8 cellular contexts compared by ENCODE assay signal in genomic region chr22:30668306-30668655, GRCh38. TPM values are rescaled to one million over a fixed set of nuclear protein-coding genes. Genes with fewer than 3 reads are reported as not detected.
A peak's percentile ranks its signal among the peaks of the same experiment; 100 is the strongest.
DNase-seq lines count a peak whose midpoint lies in the region; ATAC-seq and TF ChIP-seq lines count a peak whose summit lies in the region.

No MANE protein-coding gene starts in this region.

- CTCF ChIA-PET in Calu3 (lab: Charles Lee), result interaction anchor here (0.9 to 2.1 kb wide), 2 partner anchors 19 to 33 kb away, joined by 3 to 7 read pairs; no protein-coding TSS in a partner anchor

- H3K27ac ChIP-seq in Karpas-422 (ENCODE audit: low read length), result no peak overlapping the region
- H3K27ac ChIP-seq in dorsolateral prefrontal cortex, result peak overlapping the region in 40 of 59 donors; percentile 2 to 88 (median 52)

- no peaks in the 10 kb centered on the region for H3K9me3 ChIP-seq in Karpas-422 (ENCODE audit: low read length)

- peak overlapping the region; percentile 77 for H3K9ac ChIP-seq in Karpas-422 (ENCODE audit: low read length)

- no peaks in the 10 kb centered on the region for H3K27me3 ChIP-seq in Karpas-422 (ENCODE audit: low read length)
- no peaks in the 10 kb centered on the region for H3K27me3 ChIP-seq in dorsolateral prefrontal cortex

- no peaks in the 10 kb centered on the region for H4K20me1 ChIP-seq in Karpas-422 (ENCODE audit: insufficient read depth, low read depth, low read length)

- intact Hi-C loops in Calu3 (cut with micrococcal nuclease; ENCODE audit: unreplicated experiment) (no loop called here), dorsolateral prefrontal cortex (cut with DNase I) (no loop called here)

- H3K4me1 ChIP-seq in Karpas-422 (ENCODE audit: low read length), result peaks cover 19% of the 10 kb centered on the region

- peaks cover 11% of the 10 kb centered on the region for H3K27me3 Mint-ChIP-seq in Calu3 (ENCODE audit: unreplicated experiment)
- peaks cover 28% of the 10 kb centered on the region for H3K27me3 Mint-ChIP-seq in neural crest cell (ENCODE audit: low read depth)

- H3K9me2 ChIP-seq in Karpas-422 (replicated peaks; ENCODE audit: insufficient read depth, low read length), result no peaks in the 10 kb centered on the region

- DNase-seq in Calu3, result no peak
- no peak for DNase-seq in Karpas-422
- DNase-seq in dorsolateral prefrontal cortex, result no peak
- DNase-seq in neural crest cell (ENCODE audit: low read depth, low spot score), result no peak
- no peak for DNase-seq in ecto neural progenitor cell (ENCODE audit: low spot score)
- DNase-seq in activated CD8-positive, alpha-beta memory T cell treated with anti-CD3 and anti-CD28 coated beads, Interleukin-2, amount 50 U/mL, for 48 hours, result no peak
- no peak for DNase-seq in COLO668 (lab: John Stamatoyannopoulos, UW; ENCODE audit: unreplicated experiment)

- TSS peak; percentile 99 for BruUV-seq in Calu3 (replicated peaks; lab: Mats Ljungman, UMichigan)

- H3K4me1 Mint-ChIP-seq in Calu3 (ENCODE audit: low read depth, unreplicated experiment) (peaks cover 19% of the 10 kb centered on the region), neural crest cell (peaks cover 19% of the 10 kb centered on the region)

- H3K27ac Mint-ChIP-seq in Calu3 (ENCODE audit: unreplicated experiment), result peak overlapping the region; percentile 82
- H3K27ac Mint-ChIP-seq in neural crest cell (ENCODE audit: unreplicated experiment), result no peak overlapping the region

- H2AFZ ChIP-seq in Karpas-422 (ENCODE audit: low read length), result peak overlapping the region; percentile 78; the same call in 1 of the 2 replicates

- H3K36me3 Mint-ChIP-seq in Calu3 (ENCODE audit: insufficient read depth, unreplicated experiment) (peaks cover 27% of the 10 kb centered on the region), neural crest cell (ENCODE audit: low read depth) (no peaks in the 10 kb centered on the region)

- H3K9me3 Mint-ChIP-seq in Calu3 (ENCODE audit: low read depth, unreplicated experiment) (no peaks in the 10 kb centered on the region), neural crest cell (no peaks in the 10 kb centered on the region)

- H3K4me3 Mint-ChIP-seq in Calu3 (ENCODE audit: low read depth, unreplicated experiment) (peak overlapping the region; percentile 94), neural crest cell (peak overlapping the region; percentile 96)

- no peaks in the 10 kb centered on the region for H3K36me3 ChIP-seq in Karpas-422 (ENCODE audit: insufficient read depth, low read length)

- no peak for TF ChIP-seq CTCF in Calu3 (IDR thresholded peaks at IDR 0.05; ENCODE audit: unreplicated experiment)
- no peak for TF ChIP-seq CTCF in dorsolateral prefrontal cortex (IDR thresholded peaks at IDR 0.05 in 54 of 56, conservative IDR thresholded peaks at IDR 0.05 in 2 of 56; ENCODE audit: low read depth in 1 of 56, partially characterized antibody in 56 of 56)
- no peak for TF ChIP-seq CTCF in neural crest cell (conservative IDR thresholded peaks at IDR 0.05)

- peak overlapping the region; percentile 86 for H3K4me3 ChIP-seq in Karpas-422 (ENCODE audit: low read length)
- H3K4me3 ChIP-seq in dorsolateral prefrontal cortex, result peak overlapping the region; percentile 59 to 98 (median 88)

- no peaks in the 10 kb centered on the region for H3K79me2 ChIP-seq in Karpas-422 (ENCODE audit: low read length)

- ATAC-seq in HG03520 (IDR thresholded peaks at IDR 0.05; ENCODE audit: unreplicated experiment), result no peak

- peak overlapping the region; percentile 95 for H3K4me2 ChIP-seq in Karpas-422 (ENCODE audit: low read depth, low read length, poor library complexity, severe bottlenecking)

RNA-seq across cellular contexts. Expression of gene DUSP18, which starts 0.6 kb away (rescaled TPM):
- 10.7 and 11.6 TPM in 2 replicates for total RNA-seq in Calu3 (2022)
- 6.3 and 11.2 TPM in 2 replicates for total RNA-seq in Karpas-422 (2014; rRNA removed; shearing (Covaris generic); ENCODE audit: low replicate concordance)
- total RNA-seq in dorsolateral prefrontal cortex, result 10 to 100 TPM in 91 of 120 experiments, 1 to 10 TPM in 29; 6.2 to 23.2 (median 12.1) TPM
- 7.8 and 8.1 TPM in 2 replicates for total RNA-seq in neural crest cell

RNA-seq across cellular contexts. Expression of gene OSBP2, which starts 26.4 kb away (rescaled TPM):
- total RNA-seq in Calu3 (2022), result 5.2 and 7.9 TPM in 2 replicates
- 0.07 and 0.14 TPM in 2 replicates for total RNA-seq in Karpas-422 (2014; rRNA removed; shearing (Covaris generic); ENCODE audit: low replicate concordance)
- 10 to 100 TPM; 27.3 to 54.6 (median 40.0) TPM for total RNA-seq in dorsolateral prefrontal cortex
- 2.8 TPM in 2 replicates for total RNA-seq in neural crest cell

RNA-seq across cellular contexts. Expression of gene SLC35E4, which starts 32.7 kb away (rescaled TPM):
- total RNA-seq in Calu3 (2022) (3.2 and 4.0 TPM in 2 replicates), dorsolateral prefrontal cortex (10 to 100 TPM in 100 of 120 experiments, 1 to 10 TPM in 20; 8.0 to 18.4 (median 11.5) TPM), neural crest cell (4.4 and 4.5 TPM in 2 replicates)
- 0.97 and 1.2 TPM in 2 replicates for total RNA-seq in Karpas-422 (2014; rRNA removed; shearing (Covaris generic); ENCODE audit: low replicate concordance)
